In the genomic region with DNA sequence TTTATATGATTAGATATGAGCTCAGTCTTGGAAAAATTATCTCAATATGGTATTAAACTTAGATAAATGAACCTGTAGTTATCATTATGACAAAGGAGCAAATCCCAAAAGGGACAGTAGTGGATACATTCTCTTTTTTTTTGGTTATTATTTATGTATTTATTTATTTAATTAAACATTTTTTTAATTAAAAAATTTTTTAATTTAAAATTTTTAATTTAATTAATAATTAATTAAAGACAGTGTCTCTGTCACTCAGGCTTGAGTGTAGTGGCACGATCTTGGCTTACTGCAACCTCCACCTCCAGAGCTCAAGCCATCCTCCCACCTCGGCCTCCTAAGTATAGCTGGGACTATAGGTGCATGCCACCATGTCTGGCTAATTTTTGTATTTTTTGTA, we compare ENCODE assay signal across 29 cellular contexts. TPM values are rescaled to one million over a fixed set of nuclear protein-coding genes. Genes with fewer than 3 reads are reported as not detected.
"Had no signal": no experiment of that assay in that cellular context is flagged by ENCODE, and none has a peak within 500 bp of the region (broad histone marks: within the 10 kb centered on the region; RNA-seq: fewer than 3 reads in every experiment).

No MANE protein-coding gene starts in this region.

- DNase-seq: activated CD4-positive, alpha-beta memory T cell treated with anti-CD3 and anti-CD28 coated beads, Interleukin-2, amount 10 ng/mL, durations not matched to agents 7 days and 5 days; activated CD4-positive, alpha-beta T cell treated with anti-CD3 and anti-CD28 coated beads for 1 hour; activated CD4-positive, alpha-beta T cell treated with anti-CD3 and anti-CD28 coated beads for 4 hours; activated CD4-positive, alpha-beta T cell treated with anti-CD3 and anti-CD28 coated beads, Interleukin-2, amount 10 ng/mL, durations not matched to agents 7 days and 5 days; activated CD4-positive, alpha-beta T cell treated with anti-CD3 and anti-CD28 coated beads, Interleukin-2, amount 50 U/mL, for 4 hours; activated CD8-positive, alpha-beta memory T cell treated with anti-CD3 and anti-CD28 coated beads, Interleukin-2, amount 50 U/mL, for 48 hours; activated gamma-delta T cell; activated naive CD4-positive, alpha-beta T cell; activated naive CD4-positive, alpha-beta T cell treated with anti-CD3 and anti-CD28 coated beads, Interleukin-2, amount 10 ng/mL, durations not matched to agents 7 days and 5 days; activated naive CD8-positive, alpha-beta T cell treated with anti-CD3 and anti-CD28 coated beads, Interleukin-2, amount 10 ng/mL, durations not matched to agents 7 days and 5 days; activated T-cell treated with anti-CD3 and anti-CD28 coated beads for 4 hours; activated T-cell treated with anti-CD3 and anti-CD28 coated beads, Interleukin-2, amount 50 U/mL, for 24 hours; activated T-cell treated with anti-CD3 and anti-CD28 coated beads, Interleukin-2, amount 50 U/mL, for 72 hours; central memory CD4-positive, alpha-beta T cell; cerebellar nuclear complex; colonic mucosa; effector CD8-positive, alpha-beta T cell; endodermal cell; erythroblast; foreskin keratinocyte; heart right ventricle; T-helper 2 cell had no signal

- H3K36me3 ChIP-seq: ascending aorta, breast epithelium, cardiac muscle cell, colonic mucosa had no signal

- H3K4me3 ChIP-seq: ascending aorta, breast epithelium, cardiac muscle cell, colonic mucosa, esophagus muscularis mucosa, gastroesophageal sphincter, heart right ventricle had no signal

- H3K27me3 ChIP-seq: ascending aorta, breast epithelium, cardiac muscle cell, colonic mucosa, esophagus muscularis mucosa, foreskin keratinocyte, gastroesophageal sphincter, heart right ventricle had no signal

- H3K27ac ChIP-seq: ascending aorta, breast epithelium, cardiac muscle cell, colonic mucosa, esophagus muscularis mucosa, foreskin keratinocyte, gastroesophageal sphincter, heart right ventricle had no signal

- H3K9me3 ChIP-seq: ascending aorta, breast epithelium, colonic mucosa, esophagus muscularis mucosa, gastroesophageal sphincter, heart right ventricle had no signal

- ATAC-seq: activated naive CD4-positive, alpha-beta T cell treated with anti-CD3 and anti-CD28 coated beads, Interleukin-2, amount 50 U/mL, for 72 hours; activated T-cell treated with anti-CD3 and anti-CD28 coated beads, Interleukin-2, amount 50 U/mL, for 72 hours; foreskin keratinocyte; gastroesophageal sphincter; heart right ventricle had no signal

- H3K4me1 ChIP-seq: ascending aorta, colonic mucosa, foreskin keratinocyte had no signal

RNA-seq across cellular contexts. Expression of gene SLC4A9, which starts 57.2 kb away (rescaled TPM):
- total RNA-seq: ascending aorta, breast epithelium, cardiac muscle cell, dermis microvascular lymphatic vessel endothelial cell, esophagus muscularis mucosa, gastroesophageal sphincter had no signal
- polyA plus RNA-seq: cardiac muscle cell had no signal
